In the genomic region with DNA sequence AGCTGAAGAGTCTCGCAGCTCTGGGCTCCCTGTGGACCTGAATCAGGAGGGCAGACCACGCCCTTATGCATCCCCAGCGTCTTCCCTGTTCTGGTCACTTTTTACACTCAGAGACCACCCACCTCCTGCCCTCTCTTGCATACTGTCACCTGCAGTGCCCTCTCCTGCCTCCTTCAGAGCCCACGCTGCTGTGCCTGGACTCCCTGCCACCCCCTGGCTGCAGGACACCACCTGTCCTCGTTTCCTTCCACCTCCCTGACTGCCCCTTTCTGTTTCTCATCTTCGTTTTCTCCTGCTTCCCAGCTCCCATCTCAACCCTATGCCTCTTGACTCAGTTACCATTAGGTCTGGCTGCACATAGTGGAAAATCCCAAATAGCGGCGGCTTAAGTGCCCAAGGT, we compare ENCODE assay signal across 26 cellular contexts. TPM values are rescaled to one million over a fixed set of nuclear protein-coding genes. Genes with fewer than 3 reads are reported as not detected.
"Had no signal": no experiment of that assay in that cellular context is flagged by ENCODE, and none has a peak within 500 bp of the region (broad histone marks: within the 10 kb centered on the region; RNA-seq: fewer than 3 reads in every experiment).

No MANE protein-coding gene starts in this region.

- H3K9me2 ChIP-seq: SK-N-SH had no signal

- H3K27ac ChIP-seq: adrenal gland, body of pancreas, breast epithelium, Peyer's patch, SJSA1 had no signal

- H3K27ac Mint-ChIP-seq: activated CD4-positive, alpha-beta T cell treated with anti-CD3 and anti-CD28 coated beads, Interleukin-2, amount 10 ng/mL, durations not matched to agents 24 days and 14 days; activated CD8-positive, alpha-beta T cell treated with anti-CD3 and anti-CD28 coated beads for 36 hours; activated naive CD4-positive, alpha-beta T cell treated with anti-CD3 and anti-CD28 coated beads, Interleukin-2, amount 50 U/mL, for 24 hours; activated T-helper 2 cell treated with anti-CD3 and anti-CD28 coated beads, Interferon-gamma antibody, Interleukin-2, Interleukin-4, amounts not matched to agents 10 μg/mL and 5 μg/mL and 100 μg/mL, durations not matched to agents 14 hours and 24 hours and 36 hours; T-helper 1 cell treated with Interleukin-12 subunit alpha and Interleukin-12 subunit beta and Interleukin-4 antibody, amounts not matched to agents 30 μg/mL and 1 μg/mL, for 36 hours; T-helper 2 cell treated with Interferon-gamma antibody and Interleukin-4, amounts not matched to agents 5 μg/mL and 100 μg/mL, for 36 hours had no signal

- H3K4me3 Mint-ChIP-seq: activated CD4-positive, alpha-beta T cell treated with anti-CD3 and anti-CD28 coated beads, Interleukin-2, amount 10 ng/mL, durations not matched to agents 24 days and 14 days; activated CD8-positive, alpha-beta T cell treated with anti-CD3 and anti-CD28 coated beads for 36 hours; activated naive CD4-positive, alpha-beta T cell treated with anti-CD3 and anti-CD28 coated beads, Interleukin-2, amount 50 U/mL, for 24 hours; T-helper 1 cell treated with Interleukin-12 subunit alpha and Interleukin-12 subunit beta and Interleukin-4 antibody, amounts not matched to agents 30 μg/mL and 1 μg/mL, for 36 hours; T-helper 2 cell treated with Interferon-gamma antibody and Interleukin-4, amounts not matched to agents 5 μg/mL and 100 μg/mL, for 36 hours had no signal

- H3K27me3 ChIP-seq: body of pancreas, Peyer's patch, SJSA1 had no signal

- H3K36me3 ChIP-seq: adrenal gland, breast epithelium, Peyer's patch, SJSA1 had no signal

- DNase-seq: activated CD4-positive, alpha-beta T cell treated with anti-CD3 and anti-CD28 coated beads, Interleukin-2, amount 10 ng/mL, durations not matched to agents 24 days and 14 days; activated CD4-positive, alpha-beta T cell treated with anti-CD3 and anti-CD28 coated beads, Interleukin-2, amount 50 U/mL, for 4 hours; activated CD8-positive, alpha-beta T cell treated with anti-CD3 and anti-CD28 coated beads for 36 hours; activated gamma-delta T cell; activated naive CD4-positive, alpha-beta T cell treated with Interleukin-2 at 50 U/mL for 16 hours; activated T-cell treated with anti-CD3 and anti-CD28 coated beads, Interleukin-2, amount 50 U/mL, for 1 hour; adrenal gland; body of pancreas; NCI-H1105; NCI-H1436; NCI-H1694; NCI-H1930; NCI-H2081 treated with DMSO at 0.1 percent for 48 hours; NCI-H345; NCI-H524 treated with DMSO at 0.1 percent for 48 hours; Peyer's patch; RPMI8226; SHP77 treated with DMSO at 0.1 percent for 48 hours; SK-N-SH had no signal

- H3K36me3 Mint-ChIP-seq: activated naive CD4-positive, alpha-beta T cell treated with anti-CD3 and anti-CD28 coated beads, Interleukin-2, amount 50 U/mL, for 24 hours had no signal

- ATAC-seq: activated CD8-positive, alpha-beta T cell treated with anti-CD3 and anti-CD28 coated beads for 36 hours; body of pancreas had no signal

- H3K9me3 ChIP-seq: adrenal gland, body of pancreas, breast epithelium, Peyer's patch, SJSA1, SK-N-SH had no signal

- H3K9me3 Mint-ChIP-seq: activated CD8-positive, alpha-beta T cell treated with anti-CD3 and anti-CD28 coated beads for 36 hours; activated naive CD4-positive, alpha-beta T cell treated with anti-CD3 and anti-CD28 coated beads, Interleukin-2, amount 50 U/mL, for 24 hours; activated T-helper 2 cell treated with anti-CD3 and anti-CD28 coated beads, Interferon-gamma antibody, Interleukin-2, Interleukin-4, amounts not matched to agents 10 μg/mL and 5 μg/mL and 100 μg/mL, durations not matched to agents 14 hours and 24 hours and 36 hours; T-helper 2 cell treated with Interferon-gamma antibody and Interleukin-4, amounts not matched to agents 5 μg/mL and 100 μg/mL, for 36 hours had no signal

- H3K9ac ChIP-seq: SK-N-SH had no signal

- H3K4me2 ChIP-seq: SK-N-SH had no signal

- H3K4me3 ChIP-seq: adrenal gland, body of pancreas, breast epithelium, Peyer's patch, SJSA1 had no signal

- H3K4me1 Mint-ChIP-seq: activated CD4-positive, alpha-beta T cell treated with anti-CD3 and anti-CD28 coated beads, Interleukin-2, amount 10 ng/mL, durations not matched to agents 24 days and 14 days; activated naive CD4-positive, alpha-beta T cell treated with anti-CD3 and anti-CD28 coated beads, Interleukin-2, amount 50 U/mL, for 24 hours had no signal

- H3K4me1 ChIP-seq: adrenal gland, body of pancreas, breast epithelium, Peyer's patch, SJSA1 had no signal

RNA-seq across cellular contexts. Expression of gene INHBB, which starts 9.2 kb away (rescaled TPM):
- total RNA-seq: activated CD4-positive, alpha-beta T cell treated with anti-CD3 and anti-CD28 coated beads, Interleukin-2, amount 10 ng/mL, durations not matched to agents 24 days and 14 days; activated CD8-positive, alpha-beta memory T cell treated with anti-CD3 and anti-CD28 coated beads for 36 hours; activated CD8-positive, alpha-beta T cell treated with anti-CD3 and anti-CD28 coated beads for 36 hours; activated T-helper 2 cell treated with anti-CD3 and anti-CD28 coated beads, Interferon-gamma antibody, Interleukin-2, Interleukin-4, amounts not matched to agents 10 μg/mL and 5 μg/mL and 100 μg/mL, durations not matched to agents 14 hours and 24 hours and 36 hours had no signal
